In genomic region chr18:48454146-48454796, GRCh38 we compare ENCODE assay signal across 1 cellular context.
TF ChIP-seq lines count a peak whose summit lies in the region.

No MANE protein-coding gene starts in this region.

TF ChIP-seq in HepG2, 621 proteins besides CTCF, POLR2A, EP300 and RAD21 (continued from another document):
- TF ChIP-seq, protein P1, sequence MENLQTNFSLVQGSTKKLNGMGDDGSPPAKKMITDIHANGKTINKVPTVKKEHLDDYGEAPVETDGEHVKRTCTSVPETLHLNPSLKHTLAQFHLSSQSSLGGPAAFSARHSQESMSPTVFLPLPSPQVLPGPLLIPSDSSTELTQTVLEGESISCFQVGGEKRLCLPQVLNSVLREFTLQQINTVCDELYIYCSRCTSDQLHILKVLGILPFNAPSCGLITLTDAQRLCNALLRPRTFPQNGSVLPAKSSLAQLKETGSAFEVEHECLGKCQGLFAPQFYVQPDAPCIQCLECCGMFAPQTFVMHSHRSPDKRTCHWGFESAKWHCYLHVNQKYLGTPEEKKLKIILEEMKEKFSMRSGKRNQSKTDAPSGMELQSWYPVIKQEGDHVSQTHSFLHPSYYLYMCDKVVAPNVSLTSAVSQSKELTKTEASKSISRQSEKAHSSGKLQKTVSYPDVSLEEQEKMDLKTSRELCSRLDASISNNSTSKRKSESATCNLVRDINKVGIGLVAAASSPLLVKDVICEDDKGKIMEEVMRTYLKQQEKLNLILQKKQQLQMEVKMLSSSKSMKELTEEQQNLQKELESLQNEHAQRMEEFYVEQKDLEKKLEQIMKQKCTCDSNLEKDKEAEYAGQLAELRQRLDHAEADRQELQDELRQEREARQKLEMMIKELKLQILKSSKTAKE (CRISPR knock-in tag; IDR thresholded peaks at IDR 0.05; ENCODE audit: borderline replicate concordance): peak; percentile 76
- TF ChIP-seq AHR (CRISPR knock-in tag; IDR thresholded peaks at IDR 0.05) (no peak), ZNF331 (CRISPR knock-in tag; IDR thresholded peaks at IDR 0.05) (peak; percentile 60; the same call in 1 of the 2 replicates), PRDM15 (CRISPR knock-in tag; IDR thresholded peaks at IDR 0.05) (peak; percentile 20; the same call in 1 of the 2 replicates), ZNF629 (CRISPR knock-in tag; conservative IDR thresholded peaks at IDR 0.05) (peak; percentile 30; the same call in 1 of the 2 replicates), ATF7-NPFF (CRISPR knock-in tag; IDR thresholded peaks at IDR 0.05; ENCODE audit: low read depth) (no peak), ELF4 (CRISPR knock-in tag; IDR thresholded peaks at IDR 0.05; ENCODE audit: borderline replicate concordance) (no peak), NCOR1 (IDR thresholded peaks at IDR 0.05; ENCODE audit: borderline replicate concordance, low read length) (peak; percentile 49; the same call in 1 of the 2 replicates), TFE3 (CRISPR knock-in tag; IDR thresholded peaks at IDR 0.05) (peak; percentile 23; the same call in 1 of the 2 replicates), HOXD1 (CRISPR knock-in tag; IDR thresholded peaks at IDR 0.05) (0 out of 2 replicates have a peak, but pooled peaks have one; percentile 27), ATAD3A (CRISPR knock-in tag; IDR thresholded peaks at IDR 0.05) (no peak), FOSL2 (CRISPR knock-in tag; IDR thresholded peaks at IDR 0.05) (no peak), ZNF143 (CRISPR knock-in tag; IDR thresholded peaks at IDR 0.05) (peak; percentile 32; the same call in 1 of the 2 replicates), ZFP90 (CRISPR knock-in tag; IDR thresholded peaks at IDR 0.05; ENCODE audit: borderline replicate concordance) (peak; percentile 83; the same call in 1 of the 2 replicates), ZNF891 (CRISPR knock-in tag; IDR thresholded peaks at IDR 0.05) (peak; percentile 43; the same call in 1 of the 2 replicates), TERF1 (CRISPR knock-in tag; IDR thresholded peaks at IDR 0.05) (no peak)
- TF ChIP-seq, protein P2, sequence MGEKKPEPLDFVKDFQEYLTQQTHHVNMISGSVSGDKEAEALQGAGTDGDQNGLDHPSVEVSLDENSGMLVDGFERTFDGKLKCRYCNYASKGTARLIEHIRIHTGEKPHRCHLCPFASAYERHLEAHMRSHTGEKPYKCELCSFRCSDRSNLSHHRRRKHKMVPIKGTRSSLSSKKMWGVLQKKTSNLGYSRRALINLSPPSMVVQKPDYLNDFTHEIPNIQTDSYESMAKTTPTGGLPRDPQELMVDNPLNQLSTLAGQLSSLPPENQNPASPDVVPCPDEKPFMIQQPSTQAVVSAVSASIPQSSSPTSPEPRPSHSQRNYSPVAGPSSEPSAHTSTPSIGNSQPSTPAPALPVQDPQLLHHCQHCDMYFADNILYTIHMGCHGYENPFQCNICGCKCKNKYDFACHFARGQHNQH (CRISPR knock-in tag; IDR thresholded peaks at IDR 0.05): peak; percentile 57; the same call in 1 of the 2 replicates
- TF ChIP-seq, protein P3, sequence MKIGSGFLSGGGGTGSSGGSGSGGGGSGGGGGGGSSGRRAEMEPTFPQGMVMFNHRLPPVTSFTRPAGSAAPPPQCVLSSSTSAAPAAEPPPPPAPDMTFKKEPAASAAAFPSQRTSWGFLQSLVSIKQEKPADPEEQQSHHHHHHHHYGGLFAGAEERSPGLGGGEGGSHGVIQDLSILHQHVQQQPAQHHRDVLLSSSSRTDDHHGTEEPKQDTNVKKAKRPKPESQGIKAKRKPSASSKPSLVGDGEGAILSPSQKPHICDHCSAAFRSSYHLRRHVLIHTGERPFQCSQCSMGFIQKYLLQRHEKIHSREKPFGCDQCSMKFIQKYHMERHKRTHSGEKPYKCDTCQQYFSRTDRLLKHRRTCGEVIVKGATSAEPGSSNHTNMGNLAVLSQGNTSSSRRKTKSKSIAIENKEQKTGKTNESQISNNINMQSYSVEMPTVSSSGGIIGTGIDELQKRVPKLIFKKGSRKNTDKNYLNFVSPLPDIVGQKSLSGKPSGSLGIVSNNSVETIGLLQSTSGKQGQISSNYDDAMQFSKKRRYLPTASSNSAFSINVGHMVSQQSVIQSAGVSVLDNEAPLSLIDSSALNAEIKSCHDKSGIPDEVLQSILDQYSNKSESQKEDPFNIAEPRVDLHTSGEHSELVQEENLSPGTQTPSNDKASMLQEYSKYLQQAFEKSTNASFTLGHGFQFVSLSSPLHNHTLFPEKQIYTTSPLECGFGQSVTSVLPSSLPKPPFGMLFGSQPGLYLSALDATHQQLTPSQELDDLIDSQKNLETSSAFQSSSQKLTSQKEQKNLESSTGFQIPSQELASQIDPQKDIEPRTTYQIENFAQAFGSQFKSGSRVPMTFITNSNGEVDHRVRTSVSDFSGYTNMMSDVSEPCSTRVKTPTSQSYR (CRISPR knock-in tag; IDR thresholded peaks at IDR 0.05; ENCODE audit: borderline replicate concordance): peak; percentile 53; the same call in 1 of the 2 replicates
- TF ChIP-seq, protein P4, sequence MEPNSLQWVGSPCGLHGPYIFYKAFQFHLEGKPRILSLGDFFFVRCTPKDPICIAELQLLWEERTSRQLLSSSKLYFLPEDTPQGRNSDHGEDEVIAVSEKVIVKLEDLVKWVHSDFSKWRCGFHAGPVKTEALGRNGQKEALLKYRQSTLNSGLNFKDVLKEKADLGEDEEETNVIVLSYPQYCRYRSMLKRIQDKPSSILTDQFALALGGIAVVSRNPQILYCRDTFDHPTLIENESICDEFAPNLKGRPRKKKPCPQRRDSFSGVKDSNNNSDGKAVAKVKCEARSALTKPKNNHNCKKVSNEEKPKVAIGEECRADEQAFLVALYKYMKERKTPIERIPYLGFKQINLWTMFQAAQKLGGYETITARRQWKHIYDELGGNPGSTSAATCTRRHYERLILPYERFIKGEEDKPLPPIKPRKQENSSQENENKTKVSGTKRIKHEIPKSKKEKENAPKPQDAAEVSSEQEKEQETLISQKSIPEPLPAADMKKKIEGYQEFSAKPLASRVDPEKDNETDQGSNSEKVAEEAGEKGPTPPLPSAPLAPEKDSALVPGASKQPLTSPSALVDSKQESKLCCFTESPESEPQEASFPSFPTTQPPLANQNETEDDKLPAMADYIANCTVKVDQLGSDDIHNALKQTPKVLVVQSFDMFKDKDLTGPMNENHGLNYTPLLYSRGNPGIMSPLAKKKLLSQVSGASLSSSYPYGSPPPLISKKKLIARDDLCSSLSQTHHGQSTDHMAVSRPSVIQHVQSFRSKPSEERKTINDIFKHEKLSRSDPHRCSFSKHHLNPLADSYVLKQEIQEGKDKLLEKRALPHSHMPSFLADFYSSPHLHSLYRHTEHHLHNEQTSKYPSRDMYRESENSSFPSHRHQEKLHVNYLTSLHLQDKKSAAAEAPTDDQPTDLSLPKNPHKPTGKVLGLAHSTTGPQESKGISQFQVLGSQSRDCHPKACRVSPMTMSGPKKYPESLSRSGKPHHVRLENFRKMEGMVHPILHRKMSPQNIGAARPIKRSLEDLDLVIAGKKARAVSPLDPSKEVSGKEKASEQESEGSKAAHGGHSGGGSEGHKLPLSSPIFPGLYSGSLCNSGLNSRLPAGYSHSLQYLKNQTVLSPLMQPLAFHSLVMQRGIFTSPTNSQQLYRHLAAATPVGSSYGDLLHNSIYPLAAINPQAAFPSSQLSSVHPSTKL (CRISPR knock-in tag; IDR thresholded peaks at IDR 0.05): peak; percentile 83
- TF ChIP-seq, protein P5, sequence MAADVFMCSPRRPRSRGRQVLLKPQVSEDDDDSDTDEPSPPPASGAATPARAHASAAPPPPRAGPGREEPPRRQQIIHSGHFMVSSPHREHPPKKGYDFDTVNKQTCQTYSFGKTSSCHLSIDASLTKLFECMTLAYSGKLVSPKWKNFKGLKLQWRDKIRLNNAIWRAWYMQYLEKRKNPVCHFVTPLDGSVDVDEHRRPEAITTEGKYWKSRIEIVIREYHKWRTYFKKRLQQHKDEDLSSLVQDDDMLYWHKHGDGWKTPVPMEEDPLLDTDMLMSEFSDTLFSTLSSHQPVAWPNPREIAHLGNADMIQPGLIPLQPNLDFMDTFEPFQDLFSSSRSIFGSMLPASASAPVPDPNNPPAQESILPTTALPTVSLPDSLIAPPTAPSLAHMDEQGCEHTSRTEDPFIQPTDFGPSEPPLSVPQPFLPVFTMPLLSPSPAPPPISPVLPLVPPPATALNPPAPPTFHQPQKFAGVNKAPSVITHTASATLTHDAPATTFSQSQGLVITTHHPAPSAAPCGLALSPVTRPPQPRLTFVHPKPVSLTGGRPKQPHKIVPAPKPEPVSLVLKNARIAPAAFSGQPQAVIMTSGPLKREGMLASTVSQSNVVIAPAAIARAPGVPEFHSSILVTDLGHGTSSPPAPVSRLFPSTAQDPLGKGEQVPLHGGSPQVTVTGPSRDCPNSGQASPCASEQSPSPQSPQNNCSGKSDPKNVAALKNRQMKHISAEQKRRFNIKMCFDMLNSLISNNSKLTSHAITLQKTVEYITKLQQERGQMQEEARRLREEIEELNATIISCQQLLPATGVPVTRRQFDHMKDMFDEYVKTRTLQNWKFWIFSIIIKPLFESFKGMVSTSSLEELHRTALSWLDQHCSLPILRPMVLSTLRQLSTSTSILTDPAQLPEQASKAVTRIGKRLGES (CRISPR knock-in tag; IDR thresholded peaks at IDR 0.05; ENCODE audit: borderline replicate concordance): 0 out of 2 replicates have a peak, but pooled peaks have one; percentile 27
